Comparison of ENCODE assay signal across 8 cellular contexts in genomic region chr22:31346733-31347250, GRCh38. TPM values are rescaled to one million over a fixed set of nuclear protein-coding genes. Genes with fewer than 3 reads are reported as not detected.
DNase-seq lines count a peak whose midpoint lies in the region; ATAC-seq and TF ChIP-seq lines count a peak whose summit lies in the region.

No MANE protein-coding gene starts in this region.

- 1% methylated on average over 40 of the region's 40 CpGs for WGBS in heart right ventricle, 2 donors

- peaks cover 39% of the 10 kb centered on the region for H4K20me1 ChIP-seq in DND-41 (ENCODE audit: insufficient read depth, low read length)

- H3K4me2 ChIP-seq in DND-41 (ENCODE audit: insufficient read depth, low read length): peak overlapping the region; percentile 83

- peak overlapping the region; percentile 97 for H3K27ac ChIP-seq in DND-41 (ENCODE audit: low read length)
- peak overlapping the region; percentile 55 to 97 (median 92) for H3K27ac ChIP-seq in heart right ventricle

- H3K9me3 ChIP-seq in DND-41 (ENCODE audit: insufficient read depth, low read length, severe bottlenecking): no peaks in the 10 kb centered on the region
- H3K9me3 ChIP-seq in heart right ventricle: no peaks in the 10 kb centered on the region

- H2AFZ ChIP-seq in DND-41 (ENCODE audit: low read depth, low read length): peak overlapping the region; percentile 92

- H3K27me3 ChIP-seq in DND-41 (ENCODE audit: insufficient read depth, low read length, poor library complexity) (no peaks in the 10 kb centered on the region), heart right ventricle (no peaks in the 10 kb centered on the region)

- ATAC-seq in DND-41 (ENCODE audit: insufficient read depth, low read depth) (peak; percentile 70; the same call in 2 of the 3 replicates), heart right ventricle (peak; percentile 12 to 43 (median 32)), GM19463 (IDR thresholded peaks at IDR 0.05; ENCODE audit: unreplicated experiment) (no peak), HG03439 (IDR thresholded peaks at IDR 0.05; ENCODE audit: unreplicated experiment) (no peak)

- peaks cover 48% of the 10 kb centered on the region for H3K4me1 ChIP-seq in DND-41 (ENCODE audit: insufficient read depth, low read length)
- H3K4me1 ChIP-seq in heart right ventricle: peaks cover 20 to 52% (median 34%) of the 10 kb centered on the region in 9 donors

- peak overlapping the region; percentile 99 for H3K9ac ChIP-seq in DND-41 (ENCODE audit: low read depth, low read length)

- H3K79me2 ChIP-seq in DND-41 (ENCODE audit: insufficient read depth, low read length): peaks cover 57% of the 10 kb centered on the region

- H3K4me3 ChIP-seq in DND-41 (ENCODE audit: low read depth in 1 of 2, low read length in 2 of 2) (peak overlapping the region; percentile 76 to 88), heart right ventricle (peak overlapping the region; percentile 50 to 91 (median 74))

- intact Hi-C loops in heart right ventricle (cut with DNase I): loop anchor here in 7 of 10 donors (1.0 to 10.0 kb wide), 8 partner anchors 51 to 288 kb away; partner anchors contain the start of genes DRG1 (in 7 of the 7), SFI1 (in 2 of the 7), EIF4ENIF1 (in 1 of the 7) and PIK3IP1 (in 1 of the 7)
- intact Hi-C loops in posterior cingulate gyrus (cut with DNase I): loop anchor here (1.0 to 10.0 kb wide), 5 partner anchors 53 to 408 kb away; partner anchors contain the start of genes DEPDC5, DRG1, PRR14L and SFI1

- H3K36me3 ChIP-seq in DND-41 (ENCODE audit: insufficient read depth, low read length): peaks cover 39% of the 10 kb centered on the region
- H3K36me3 ChIP-seq in heart right ventricle: peaks cover 0 to 21% (median 8%) of the 10 kb centered on the region in 9 donors

- TF ChIP-seq CTCF in DND-41 (IDR thresholded peaks at IDR 0.05; ENCODE audit: borderline replicate concordance, extremely low read depth, low read length, poor library complexity, severe bottlenecking) (no peak), heart right ventricle (IDR thresholded peaks at IDR 0.05) (no peak)

- no peak for DNase-seq in DND-41
- DNase-seq in HPDE6-E6E7 (ENCODE audit: extremely low spot score): peak; percentile 55
- DNase-seq in RPMI7951 (ENCODE audit: low read depth): peak; percentile 47
- DNase-seq in activated naive CD8-positive, alpha-beta T cell treated with anti-CD3 and anti-CD28 coated beads, Interleukin-2, amount 50 U/mL, for 16 hours (ENCODE audit: low read depth, low spot score): peak; percentile 14
- DNase-seq in heart right ventricle: peak; percentile 53 to 68
- DNase-seq in posterior cingulate gyrus: peak in 9 of 10 donors; percentile 33 to 92 (median 59)

RNA-seq across cellular contexts. Expression of gene PATZ1, which starts 0.6 kb away (rescaled TPM):
- 4.4 and 5.2 TPM in 2 replicates for total RNA-seq in RPMI7951 (2014; rRNA removed; shearing (Covaris generic))
- total RNA-seq in heart right ventricle: 10 to 100 TPM; 10.8 to 16.9 (median 14.1) TPM
- polyA plus RNA-seq in heart right ventricle: 10 to 100 TPM in 1 of 2 donors, 1 to 10 TPM in 1; 6.6 to 12.5 TPM

RNA-seq across cellular contexts. Expression of gene DRG1, which starts 52.6 kb away (rescaled TPM):
- total RNA-seq in RPMI7951 (2014; rRNA removed; shearing (Covaris generic)): 72.3 and 83.7 TPM in 2 replicates
- total RNA-seq in heart right ventricle: 10 to 100 TPM; 50.4 to 76.7 (median 60.2) TPM
- 10 to 100 TPM; 65.7 to 71.7 TPM for polyA plus RNA-seq in heart right ventricle

RNA-seq across cellular contexts. Expression of gene PIK3IP1, which starts 54.5 kb away (rescaled TPM):
- 3.0 and 4.0 TPM in 2 replicates for total RNA-seq in RPMI7951 (2014; rRNA removed; shearing (Covaris generic))
- 10 to 100 TPM in 9 of 10 donors, 1 to 10 TPM in 1; 3.6 to 28.6 (median 17.6) TPM for total RNA-seq in heart right ventricle
- 1 to 10 TPM; 3.7 to 7.9 TPM for polyA plus RNA-seq in heart right ventricle

Comparison
In these comparisons a context has a peak if more than half of its experiments do, and no peak if none do; other contexts are left out.
1. ATAC-seq: peak in DND-41 (single experiment) and heart right ventricle (8 of 8); none in GM19463 (single experiment) and HG03439 (single experiment).